9 cellular contexts compared by ENCODE assay signal in the genomic region with DNA sequence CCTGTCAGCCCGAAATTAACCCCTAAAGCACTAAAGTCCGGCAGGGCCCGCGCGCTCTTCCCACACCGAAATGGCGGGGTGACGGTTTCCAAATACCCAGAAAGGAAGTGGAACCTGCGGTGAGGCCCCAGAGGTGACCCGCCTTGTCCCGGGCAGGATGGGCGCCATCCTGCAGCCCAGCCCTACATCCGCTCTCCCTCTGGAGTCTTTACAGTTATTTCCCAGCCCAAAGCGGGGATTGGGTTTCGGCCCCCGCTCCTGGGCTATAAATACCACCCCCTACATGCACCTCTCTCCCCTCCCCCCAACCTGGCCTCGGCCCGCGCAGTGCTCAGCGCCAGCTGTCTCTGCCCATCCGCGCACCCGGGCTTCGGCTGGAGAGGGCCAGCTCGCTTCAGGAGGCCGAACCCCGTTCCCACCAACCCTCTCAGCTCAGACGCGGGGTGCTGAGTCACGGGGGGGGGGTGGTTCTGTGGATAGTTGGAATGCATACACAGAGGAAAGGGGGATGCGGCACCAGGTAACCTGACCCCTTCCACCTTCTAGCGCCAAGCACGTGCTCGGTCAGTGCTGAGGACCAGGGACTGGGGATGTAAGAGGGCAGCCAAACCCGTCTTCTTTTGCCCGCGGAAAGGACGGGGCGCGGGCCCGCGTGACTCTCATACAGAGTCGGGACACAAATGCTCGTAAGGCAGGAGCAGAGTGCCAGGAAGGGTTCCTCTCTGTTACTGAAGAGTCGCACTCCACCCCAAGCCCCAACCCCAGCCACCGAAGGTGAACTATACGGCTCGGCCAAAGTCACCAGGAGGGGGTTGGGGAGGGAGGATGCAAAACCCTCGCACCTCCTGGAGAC. TPM values are rescaled to one million over a fixed set of nuclear protein-coding genes. Genes with fewer than 3 reads are reported as not detected.
DNase-seq lines count a peak whose midpoint lies in the region; ATAC-seq, FAIRE-seq and TF ChIP-seq lines count a peak whose summit lies in the region.
"Had no signal": no experiment of that assay in that cellular context is flagged by ENCODE, and none has a peak within 500 bp of the region (broad histone marks: within the 10 kb centered on the region; RNA-seq: fewer than 3 reads in every experiment).

A gene (plus strand): TSS at position 344 of the 853 bp plus-strand sequence. CDS start 165 bp downstream, at position 509.

- H2BK120ac ChIP-seq in trophoblast cell (ENCODE audit: insufficient read depth, low read length, poor library complexity) = no peak within 1 kb of the TSS

- peaks cover 44% of the 10 kb centered on the region for H3K27me3 ChIP-seq in trophoblast cell (ENCODE audit: insufficient read depth, low read length)

- peak within 1 kb of the TSS; percentile 44 for H3K23ac ChIP-seq in trophoblast cell (ENCODE audit: low read length)

- no peaks in the 10 kb centered on the region for H3K79me2 ChIP-seq in trophoblast cell (ENCODE audit: control insufficient read depth, insufficient read depth, low read length, poor library complexity)

- H4K12ac ChIP-seq in trophoblast cell (ENCODE audit: low read depth, low read length) = no peak within 1 kb of the TSS

- no peak within 1 kb of the TSS for H2BK12ac ChIP-seq in trophoblast cell (ENCODE audit: low read length)

- peak within 1 kb of the TSS; percentile 6 for H3K4me3 ChIP-seq in trophoblast cell (ENCODE audit: low read depth, low read length)

- H3K18ac ChIP-seq in trophoblast cell (ENCODE audit: low read length) = no peak within 1 kb of the TSS

- no peak within 1 kb of the TSS for H3K9ac ChIP-seq in trophoblast cell (ENCODE audit: low read length)

- peaks cover 18 to 26% of the 10 kb centered on the region in 2 experiments for H3K4me1 ChIP-seq in trophoblast cell (ENCODE audit: control insufficient read depth in 1 of 2, insufficient read depth in 2 of 2, low read length in 2 of 2)

- FAIRE-seq in D721Med (lab: Jason Lieb, UNC) = no peak

- H3K14ac ChIP-seq in trophoblast cell (ENCODE audit: low read length) = no peak within 1 kb of the TSS

- H4K8ac ChIP-seq in trophoblast cell (ENCODE audit: low read depth, low read length) = no peak within 1 kb of the TSS

- peaks cover 10% of the 10 kb centered on the region for H3K9me3 ChIP-seq in trophoblast cell (ENCODE audit: insufficient read depth, low read depth, low read length)

- H3K27ac ChIP-seq in trophoblast cell (ENCODE audit: low read depth, low read length) = no peak within 1 kb of the TSS

- no CpG with 5 or more reads among the region's 49 CpGs for WGBS in trophoblast cell (ENCODE audit: extremely low coverage, insufficient coverage, insufficient read length)

- intact Hi-C loops in cardiac septum (cut with DNase I) = loop anchor here (2.0 kb wide), 2 partner anchors 26 to 36 kb away; a partner anchor contains a TSS

- H3K36me3 ChIP-seq in trophoblast cell (ENCODE audit: control insufficient read depth in 1 of 2, insufficient read depth in 2 of 2, low read length in 2 of 2) = peaks cover under 1 to 4% of the 10 kb centered on the region in 2 experiments

- peak; percentile 8 for ATAC-seq in HG02840 (IDR thresholded peaks at IDR 0.05; ENCODE audit: low FRiP score, unreplicated experiment)

- H3K79me1 ChIP-seq in trophoblast cell (ENCODE audit: low read length) = no peaks in the 10 kb centered on the region

- peak within 1 kb of the TSS; percentile 53 for H3K4me2 ChIP-seq in trophoblast cell (ENCODE audit: low read length)

- TF ChIP-seq CTCF in D721Med (IDR thresholded peaks at IDR 0.05; ENCODE audit: insufficient read depth, missing control alignments) = no peak

- H2AK5ac ChIP-seq in trophoblast cell (ENCODE audit: low read length) = no peak within 1 kb of the TSS

- DNase-seq in NCI-H1694 treated with DMSO at 0.1 percent for 48 hours (lab: John Stamatoyannopoulos, UW) (peak; percentile 31), NCI-H1694 (lab: John Stamatoyannopoulos, UW) (no peak), OCI-M1 (lab: John Stamatoyannopoulos, UW) (peak; percentile 59), cardiac septum (ENCODE audit: low spot score) (peak; percentile 82), trophoblast cell (no peak), D721Med (ENCODE audit: insufficient read length, low spot score) (no peak)
- peak; percentile 47 for DNase-seq in activated naive CD4-positive, alpha-beta T cell treated with anti-CD3 and anti-CD28 coated beads, Interleukin-2, amount 50 U/mL, for 16 hours

- H4K91ac ChIP-seq in trophoblast cell (ENCODE audit: low read depth, low read length) = no peak within 1 kb of the TSS

- H2AFZ ChIP-seq in trophoblast cell (ENCODE audit: insufficient read depth, low read length, poor library complexity) = peak within 1 kb of the TSS; percentile 24

- no peak within 1 kb of the TSS for H2BK5ac ChIP-seq in trophoblast cell (ENCODE audit: low read depth, low read length, poor library complexity)

- H3K4ac ChIP-seq in trophoblast cell (ENCODE audit: low read depth, low read length) = no peak within 1 kb of the TSS

RNA-seq across cellular contexts. Expression of the gene that starts here (rescaled TPM):
- total RNA-seq in cardiac septum = not detected
- polyA plus RNA-seq in trophoblast cell (2013) = not detected in 2 replicates
- total RNA-seq: glomerular endothelial cell had no signal

Comparison
In these comparisons a context has a peak if more than half of its experiments do, and no peak if none do; other contexts are left out.
1. DNase-seq: peak in NCI-H1694 treated with DMSO at 0.1 percent for 48 hours (single experiment), OCI-M1 (single experiment) and activated naive CD4-positive, alpha-beta T cell treated with anti-CD3 and anti-CD28 coated beads, Interleukin-2, amount 50 U/mL, for 16 hours (single experiment); none in NCI-H1694 (single experiment), trophoblast cell (0 of 2) and D721Med (single experiment).
2. Peak in DNase-seq in cardiac septum; RNA of the gene not detected or under 1 TPM.